15 cellular contexts compared by ENCODE assay signal in genomic region chr17:7292194-7292593, GRCh38. TPM values are rescaled to one million over a fixed set of nuclear protein-coding genes. Genes with fewer than 3 reads are reported as not detected.
"Had no signal": no experiment of that assay in that cellular context is flagged by ENCODE, and none has a peak within 500 bp of the region (broad histone marks: within the 10 kb centered on the region; RNA-seq: fewer than 3 reads in every experiment).

No MANE protein-coding gene starts in this region.

- H3K4me3 ChIP-seq: colonic mucosa, hepatocyte, mucosa of descending colon, spleen, thoracic aorta had no signal

- H3K36me3 ChIP-seq: colonic mucosa, spleen, thoracic aorta had no signal

- DNase-seq: activated B cell treated with CpG ODN at 0.5 μM for 24 hours; activated CD4-positive, alpha-beta T cell treated with anti-CD3 and anti-CD28 coated beads for 48 hours; activated CD8-positive, alpha-beta T cell treated with anti-CD3 and anti-CD28 coated beads for 36 hours; activated effector memory CD4-positive, alpha-beta T cell treated with Interleukin-2 at 50 U/mL for 16 hours; activated T-cell treated with anti-CD3 and anti-CD28 coated beads, Interleukin-2, amount 50 U/mL, for 4 hours; central memory CD4-positive, alpha-beta T cell; colonic mucosa; effector CD4-positive, alpha-beta T cell; foreskin melanocyte; naive thymus-derived CD8-positive, alpha-beta T cell; spleen; T-helper 17 cell had no signal

- H3K9me3 ChIP-seq: colonic mucosa, mucosa of descending colon, spleen, thoracic aorta had no signal

- H3K27me3 ChIP-seq: hepatocyte had no signal

- H3K27ac ChIP-seq: colonic mucosa, hepatocyte, spleen, thoracic aorta had no signal

RNA-seq across cellular contexts. Expression of gene YBX2, which starts 2.2 kb away (rescaled TPM):
- total RNA-seq: T-helper 17 cell, thoracic aorta had no signal

RNA-seq across cellular contexts. Expression of gene SLC2A4, which starts 10.7 kb away (rescaled TPM):
- total RNA-seq: activated B cell treated with CpG ODN at 0.5 μM for 24 hours; naive thymus-derived CD8-positive, alpha-beta T cell; T-helper 17 cell had no signal
